1 cellular context compared by ENCODE assay signal in the genomic region with DNA sequence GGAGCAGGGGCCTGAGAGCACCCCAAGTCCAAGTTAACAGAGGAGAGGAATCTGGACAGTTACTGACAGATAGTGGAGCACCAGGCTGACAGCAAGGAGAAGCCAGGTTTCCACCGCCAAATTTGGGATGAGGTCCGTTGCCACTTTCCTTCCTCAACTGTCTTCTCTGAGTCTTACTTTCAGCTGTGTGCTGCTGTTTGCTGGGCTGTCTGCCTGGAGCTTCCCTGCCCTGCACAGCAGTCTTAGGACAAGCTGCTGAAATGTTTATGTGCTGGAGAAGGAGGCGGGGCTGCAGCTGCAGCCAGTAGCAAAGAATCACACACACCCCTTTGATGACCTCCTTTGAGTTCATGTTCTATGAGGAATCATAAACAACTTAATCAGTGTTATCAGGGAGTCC.
TF ChIP-seq lines count a peak whose summit lies in the region.

No MANE protein-coding gene starts in this region.

TF ChIP-seq in HCT116, 20 proteins besides CTCF, POLR2A, EP300 and RAD21 (continued from another document):
- no peak for TF ChIP-seq REST (IDR thresholded peaks at IDR 0.05; ENCODE audit: low read depth)
